9 cellular contexts compared by ENCODE assay signal in the genomic region with DNA sequence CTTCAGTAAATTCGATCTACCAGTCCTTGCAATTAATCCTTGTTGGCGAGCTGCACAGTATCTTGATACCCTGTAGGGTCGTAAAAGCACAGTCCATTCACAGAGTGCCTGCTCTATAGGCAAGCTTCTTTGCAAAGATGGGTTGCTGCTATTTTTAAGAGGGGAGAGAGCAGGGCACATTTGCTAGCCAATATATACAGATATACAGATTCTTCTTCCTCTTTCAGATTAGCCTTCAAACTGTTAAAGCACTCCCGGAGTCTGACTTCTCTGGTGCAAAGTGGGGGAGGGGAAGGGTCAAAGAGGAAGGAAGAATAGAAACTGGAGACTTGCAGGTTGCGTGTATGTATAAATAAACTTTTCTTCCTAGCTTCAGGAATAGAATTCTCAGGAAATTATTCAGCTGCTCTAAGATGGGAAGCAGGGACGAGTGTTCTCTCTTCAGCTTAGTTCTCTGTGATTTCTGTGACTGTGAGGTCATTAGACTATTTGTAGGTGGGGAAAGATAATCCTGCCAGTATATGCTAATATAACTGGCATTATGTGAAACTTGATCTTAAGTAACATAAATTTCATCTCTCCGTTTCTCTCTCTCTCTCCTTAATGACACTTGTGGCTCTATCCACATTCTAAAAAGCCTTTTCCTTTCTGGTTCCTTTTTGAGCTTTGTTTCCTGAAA. TPM values are rescaled to one million over a fixed set of nuclear protein-coding genes. Genes with fewer than 3 reads are reported as not detected.
A peak's percentile ranks its signal among the peaks of the same experiment; 100 is the strongest.
DNase-seq lines count a peak whose midpoint lies in the region; ATAC-seq lines count a peak whose summit lies in the region.
"Had no signal": no experiment of that assay in that cellular context is flagged by ENCODE, and none has a peak within 500 bp of the region (broad histone marks: within the 10 kb centered on the region; RNA-seq: fewer than 3 reads in every experiment).

A gene with protein sequence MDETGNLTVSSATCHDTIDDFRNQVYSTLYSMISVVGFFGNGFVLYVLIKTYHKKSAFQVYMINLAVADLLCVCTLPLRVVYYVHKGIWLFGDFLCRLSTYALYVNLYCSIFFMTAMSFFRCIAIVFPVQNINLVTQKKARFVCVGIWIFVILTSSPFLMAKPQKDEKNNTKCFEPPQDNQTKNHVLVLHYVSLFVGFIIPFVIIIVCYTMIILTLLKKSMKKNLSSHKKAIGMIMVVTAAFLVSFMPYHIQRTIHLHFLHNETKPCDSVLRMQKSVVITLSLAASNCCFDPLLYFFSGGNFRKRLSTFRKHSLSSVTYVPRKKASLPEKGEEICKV (minus strand): TSS at position 242 of the 679 bp plus-strand sequence. CDS start 53,865 bp downstream, outside the sequence.

- H3K36me3 ChIP-seq in thymus (ENCODE audit: control insufficient read depth, insufficient read depth): no peaks in the 10 kb centered on the region

- H3K27me3 Mint-ChIP-seq in activated naive CD8-positive, alpha-beta T cell treated with anti-CD3 and anti-CD28 coated beads for 36 hours: no peaks in the 10 kb centered on the region

- no peak within 1 kb of the TSS for H3K27ac ChIP-seq in right cardiac atrium (ENCODE audit: low read length)
- no peak within 1 kb of the TSS for H3K27ac ChIP-seq in thymus (ENCODE audit: low read depth)

- intact Hi-C loops in right cardiac atrium (cut with DNase I): no loop called here
- intact Hi-C loops in Right ventricle myocardium inferior (cut with DNase I): no loop called here

- no peaks in the 10 kb centered on the region for H3K9me3 ChIP-seq in right cardiac atrium (ENCODE audit: control insufficient read depth, low read length)
- no peaks in the 10 kb centered on the region for H3K9me3 ChIP-seq in thymus (ENCODE audit: control insufficient read depth)

- H3K4me3 Mint-ChIP-seq in activated naive CD8-positive, alpha-beta T cell treated with anti-CD3 and anti-CD28 coated beads for 36 hours: peak within 1 kb of the TSS; percentile 53

- DNase-seq in right cardiac atrium (peak in 1 of 3 donors; percentile 28), Right ventricle myocardium inferior (ENCODE audit: missing footprints) (no peak), DMS153 (lab: John Stamatoyannopoulos, UW) (no peak), left lobe of liver (ENCODE audit: low spot score) (no peak)
- DNase-seq in activated naive CD8-positive, alpha-beta T cell treated with anti-CD3 and anti-CD28 coated beads for 36 hours: no peak
- no peak for DNase-seq in activated CD4-positive, alpha-beta T cell treated with anti-CD3 and anti-CD28 coated beads, Interleukin-2, amount 50 U/mL, for 48 hours

- WGBS in right cardiac atrium: 12% methylated on average over 7 of the region's 7 CpGs
- 19% methylated on average over 7 of the region's 7 CpGs for WGBS in thymus

- H3K4me3 ChIP-seq in right cardiac atrium (ENCODE audit: low read length) (peak within 1 kb of the TSS; percentile 28), thymus (ENCODE audit: low read length) (peak within 1 kb of the TSS; percentile 25)

- no peaks in the 10 kb centered on the region for H3K9me3 Mint-ChIP-seq in activated naive CD8-positive, alpha-beta T cell treated with anti-CD3 and anti-CD28 coated beads for 36 hours

- ATAC-seq in right cardiac atrium: no peak
- ATAC-seq in Right ventricle myocardium inferior: no peak
- peak; percentile 52 for ATAC-seq in HG03378 (IDR thresholded peaks at IDR 0.05; ENCODE audit: unreplicated experiment)
- no peak for ATAC-seq in left lobe of liver

- H3K36me3 Mint-ChIP-seq in activated naive CD8-positive, alpha-beta T cell treated with anti-CD3 and anti-CD28 coated beads for 36 hours: no peaks in the 10 kb centered on the region

- no peaks in the 10 kb centered on the region for H3K4me1 ChIP-seq in right cardiac atrium (ENCODE audit: control insufficient read depth, insufficient read depth, low read length)
- H3K4me1 ChIP-seq in thymus (ENCODE audit: control insufficient read depth, insufficient read depth, low read length): no peaks in the 10 kb centered on the region

- H3K27ac Mint-ChIP-seq in activated naive CD8-positive, alpha-beta T cell treated with anti-CD3 and anti-CD28 coated beads for 36 hours: peak within 1 kb of the TSS; percentile 48

- H3K27me3 ChIP-seq in right cardiac atrium (ENCODE audit: control insufficient read depth, insufficient read depth) (no peaks in the 10 kb centered on the region), thymus (ENCODE audit: control insufficient read depth, insufficient read depth) (no peaks in the 10 kb centered on the region)

- H3K4me1 Mint-ChIP-seq in activated naive CD8-positive, alpha-beta T cell treated with anti-CD3 and anti-CD28 coated beads for 36 hours: peaks cover 43% of the 10 kb centered on the region

RNA-seq across cellular contexts. Expression of the gene that starts here (rescaled TPM):
- 1 to 10 TPM in 3 of 4 donors, under 1 TPM in 1; 0.84 to 1.2 (median 1.2) TPM for total RNA-seq in right cardiac atrium
- 0.52 TPM for polyA plus RNA-seq in right cardiac atrium
- 0.92 TPM for total RNA-seq in Right ventricle myocardium inferior
- under 1 TPM; 0.36 to 0.66 TPM for total RNA-seq in activated naive CD8-positive, alpha-beta T cell treated with anti-CD3 and anti-CD28 coated beads for 36 hours
- polyA plus RNA-seq in thymus: 4.7 TPM
- 0.25 TPM for total RNA-seq in left lobe of liver
- total RNA-seq: Daoy had no signal
